ENCODE assay signal across 15 cellular contexts in genomic region chr10:97711640-97712267, GRCh38. TPM values are rescaled to one million over a fixed set of nuclear protein-coding genes. Genes with fewer than 3 reads are reported as not detected.
DNase-seq lines count a peak whose midpoint lies in the region; ATAC-seq, FAIRE-seq and TF ChIP-seq lines count a peak whose summit lies in the region.
"Had no signal": no experiment of that assay in that cellular context is flagged by ENCODE, and none has a peak within 500 bp of the region (broad histone marks: within the 10 kb centered on the region; RNA-seq: fewer than 3 reads in every experiment).

No MANE protein-coding gene starts in this region.

- H3K9me3 ChIP-seq in suprapubic skin = no peaks in the 10 kb centered on the region
- H3K9me3 ChIP-seq: gastrocnemius medialis, Peyer's patch had no signal

- H3K27ac Mint-ChIP-seq in activated naive CD4-positive, alpha-beta T cell treated with anti-CD3 and anti-CD28 coated beads for 36 hours = no peak overlapping the region
- H3K27ac Mint-ChIP-seq in activated B cell treated with CpG ODN at 0.5 μM for 24 hours = no peak overlapping the region

- CTCF ChIA-PET in activated naive CD4-positive, alpha-beta T cell treated with anti-CD3 and anti-CD28 coated beads for 36 hours (lab: Charles Lee) = interaction anchor here (0.6 to 8.4 kb wide), 7 partner anchors 10 to 134 kb away, joined by 3 to 173 read pairs (median 6); partner anchors contain the start of genes AVPI1 and ZFYVE27
- CTCF ChIA-PET in activated B cell treated with CpG ODN at 0.5 μM for 24 hours (lab: Charles Lee) = interaction anchor here (1.0 kb wide), 1 partner anchor 19 kb away, joined by 3 read pairs; no protein-coding TSS in a partner anchor

- POLR2A ChIA-PET in activated B cell treated with CpG ODN at 0.5 μM for 24 hours (lab: Charles Lee) = interaction anchor here (0.6 kb wide), 1 partner anchor 13 kb away, joined by 4 read pairs; no protein-coding TSS in a partner anchor

- no peaks in the 10 kb centered on the region for H3K36me3 ChIP-seq in suprapubic skin
- H3K36me3 ChIP-seq: gastrocnemius medialis, Peyer's patch had no signal

- TF ChIP-seq CTCF in activated B cell treated with CpG ODN at 0.5 μM for 24 hours (IDR thresholded peaks at IDR 0.05) (no peak), suprapubic skin (IDR thresholded peaks at IDR 0.05) (no peak), D721Med (IDR thresholded peaks at IDR 0.05; ENCODE audit: insufficient read depth, missing control alignments) (no peak)

- no peak for TF ChIP-seq EP300 in suprapubic skin (IDR thresholded peaks at IDR 0.05)

- no peak for FAIRE-seq in D721Med (lab: Jason Lieb, UNC)

- peak overlapping the region; percentile 28 for H3K4me3 Mint-ChIP-seq in activated naive CD4-positive, alpha-beta T cell treated with anti-CD3 and anti-CD28 coated beads for 36 hours
- H3K4me3 Mint-ChIP-seq in activated B cell treated with CpG ODN at 0.5 μM for 24 hours = peak overlapping the region; percentile 21

- H3K4me1 ChIP-seq in suprapubic skin = peaks cover 48% of the 10 kb centered on the region

- no peak overlapping the region for H3K4me3 ChIP-seq in suprapubic skin
- H3K4me3 ChIP-seq: gastrocnemius medialis, Peyer's patch had no signal

- intact Hi-C loops in activated naive CD4-positive, alpha-beta T cell treated with anti-CD3 and anti-CD28 coated beads for 36 hours (cut with micrococcal nuclease) = loop anchor here (5.0 kb wide), 1 partner anchor 316 kb away; no protein-coding TSS in a partner anchor
- intact Hi-C loops in activated B cell treated with CpG ODN at 0.5 μM for 24 hours (cut with micrococcal nuclease) = no loop called here

- H3K9me3 Mint-ChIP-seq in activated naive CD4-positive, alpha-beta T cell treated with anti-CD3 and anti-CD28 coated beads for 36 hours = no peaks in the 10 kb centered on the region
- no peaks in the 10 kb centered on the region for H3K9me3 Mint-ChIP-seq in activated B cell treated with CpG ODN at 0.5 μM for 24 hours

- ATAC-seq in activated B cell treated with CpG ODN at 0.5 μM for 24 hours (ENCODE audit: low read depth) (no peak), HG03280 (IDR thresholded peaks at IDR 0.05; ENCODE audit: unreplicated experiment) (no peak)
- ATAC-seq: gastrocnemius medialis had no signal

- no peaks in the 10 kb centered on the region for H3K27me3 ChIP-seq in layer of hippocampus (ENCODE audit: control insufficient read depth, insufficient read depth, low read length)
- no peaks in the 10 kb centered on the region for H3K27me3 ChIP-seq in suprapubic skin
- H3K27me3 ChIP-seq: Peyer's patch had no signal

- DNase-seq in activated naive CD4-positive, alpha-beta T cell treated with anti-CD3 and anti-CD28 coated beads for 36 hours = no peak
- DNase-seq in activated naive CD4-positive, alpha-beta T cell treated with anti-CD3 and anti-CD28 coated beads, Interleukin-2, amount 50 U/mL, for 16 hours = no peak
- DNase-seq in activated B cell treated with CpG ODN at 0.5 μM for 24 hours (no peak), suprapubic skin (ENCODE audit: low spot score in 2 of 2) (no peak), NCI-H187 (lab: John Stamatoyannopoulos, UW) (no peak), D721Med (ENCODE audit: insufficient read length, low spot score) (no peak)
- DNase-seq: ACHN, DMS153, gastrocnemius medialis, NCI-H146, NCI-H524, nucleus accumbens, Peyer's patch had no signal

- H3K36me3 Mint-ChIP-seq in activated naive CD4-positive, alpha-beta T cell treated with anti-CD3 and anti-CD28 coated beads for 36 hours (ENCODE audit: low read depth) = no peaks in the 10 kb centered on the region
- peaks cover 4% of the 10 kb centered on the region for H3K36me3 Mint-ChIP-seq in activated B cell treated with CpG ODN at 0.5 μM for 24 hours (ENCODE audit: low read depth)

- peaks cover 25% of the 10 kb centered on the region for H3K27me3 Mint-ChIP-seq in activated naive CD4-positive, alpha-beta T cell treated with anti-CD3 and anti-CD28 coated beads for 36 hours (ENCODE audit: low read depth)
- peaks cover 33% of the 10 kb centered on the region for H3K27me3 Mint-ChIP-seq in activated B cell treated with CpG ODN at 0.5 μM for 24 hours

- no peak for TF ChIP-seq POLR2A in suprapubic skin (IDR thresholded peaks at IDR 0.05)

- H3K27ac ChIP-seq in layer of hippocampus (ENCODE audit: low read depth, low read length) (peak overlapping the region; percentile 27), suprapubic skin (peak overlapping the region; percentile 86)

- peaks cover 11% of the 10 kb centered on the region for H3K4me1 Mint-ChIP-seq in activated naive CD4-positive, alpha-beta T cell treated with anti-CD3 and anti-CD28 coated beads for 36 hours (ENCODE audit: low read depth)
- peaks cover 14% of the 10 kb centered on the region for H3K4me1 Mint-ChIP-seq in activated B cell treated with CpG ODN at 0.5 μM for 24 hours

- 68% methylated on average over 6 of the region's 7 CpGs for WGBS in suprapubic skin

RNA-seq across cellular contexts. Expression of gene MARVELD1, which starts 1.8 kb away (rescaled TPM):
- total RNA-seq in activated naive CD4-positive, alpha-beta T cell treated with anti-CD3 and anti-CD28 coated beads for 36 hours = 1 to 10 TPM; 2.7 to 3.4 TPM
- total RNA-seq in activated B cell treated with CpG ODN at 0.5 μM for 24 hours (0.24 and 0.31 TPM in 2 replicates), suprapubic skin (10 to 100 TPM; 25.8 to 36.7 (median 31.0) TPM)

RNA-seq across cellular contexts. Expression of gene AVPI1, which starts 24.7 kb away (rescaled TPM):
- total RNA-seq in activated naive CD4-positive, alpha-beta T cell treated with anti-CD3 and anti-CD28 coated beads for 36 hours = 1 to 10 TPM; 1.5 to 1.9 TPM
- total RNA-seq in activated B cell treated with CpG ODN at 0.5 μM for 24 hours = 0.51 and 1.2 TPM in 2 replicates
- total RNA-seq in suprapubic skin = 100 to 1,000 TPM; 118 to 178 (median 142) TPM

RNA-seq across cellular contexts. Expression of gene ZFYVE27, which starts 25.2 kb away (rescaled TPM):
- 10 to 100 TPM; 18.0 to 18.4 TPM for total RNA-seq in activated naive CD4-positive, alpha-beta T cell treated with anti-CD3 and anti-CD28 coated beads for 36 hours
- total RNA-seq in activated B cell treated with CpG ODN at 0.5 μM for 24 hours (45.3 and 65.7 TPM in 2 replicates), suprapubic skin (10 to 100 TPM; 25.8 to 60.5 (median 39.6) TPM)

Comparison
In these comparisons a context has a peak if more than half of its experiments do, and no peak if none do; other contexts are left out.
1. RNA of gene MARVELD1, which starts 1.8 kb away (total RNA-seq): 25.8 to 36.7 TPM in suprapubic skin; 2.7 to 3.4 TPM in activated naive CD4-positive, alpha-beta T cell treated with anti-CD3 and anti-CD28 coated beads for 36 hours and 0.24 to 0.31 TPM in activated B cell treated with CpG ODN at 0.5 μM for 24 hours; every median in the first group is over 4 times any median in the second.
2. RNA of gene AVPI1, which starts 24.7 kb away (total RNA-seq): 118 to 178 TPM in suprapubic skin; 1.5 to 1.9 TPM in activated naive CD4-positive, alpha-beta T cell treated with anti-CD3 and anti-CD28 coated beads for 36 hours and 0.51 to 1.2 TPM in activated B cell treated with CpG ODN at 0.5 μM for 24 hours; every median in the first group is over 10 times any median in the second.